8 cellular contexts compared by ENCODE assay signal in genomic region chr15:72818632-72819031, GRCh38.
"Had no signal": no experiment of that assay in that cellular context is flagged by ENCODE, and none has a peak within 500 bp of the region (broad histone marks: within the 10 kb centered on the region; RNA-seq: fewer than 3 reads in every experiment).

No MANE protein-coding gene starts in this region.

- DNase-seq: GOT3, H7, KG1 had no signal

- H3K9me3 ChIP-seq: HAP-1 had no signal

- H3K27ac ChIP-seq: HL-60 had no signal

- ATAC-seq: HCT116, HepG2, K562 had no signal

- H3K4me1 ChIP-seq: HAP-1 had no signal

- H3K4me3 ChIP-seq: HAP-1, K562 had no signal

- H3K36me3 ChIP-seq: HAP-1 had no signal
